Comparison of ENCODE assay signal across 8 cellular contexts in genomic region chr10:21526184-21526951, GRCh38. TPM values are rescaled to one million over a fixed set of nuclear protein-coding genes. Genes with fewer than 3 reads are reported as not detected.
DNase-seq lines count a peak whose midpoint lies in the region; ATAC-seq, FAIRE-seq and TF ChIP-seq lines count a peak whose summit lies in the region.

No MANE protein-coding gene starts in this region.

- CTCF ChIA-PET in activated CD4-positive, alpha-beta memory T cell treated with anti-CD3 and anti-CD28 coated beads for 36 hours (lab: Charles Lee) = interaction anchor here (1.0 to 1.4 kb wide), 3 partner anchors 30 to 476 kb away, joined by 3 to 10 read pairs (median 5); no protein-coding TSS in a partner anchor

- peak overlapping the region; percentile 80 for H3K4me3 Mint-ChIP-seq in activated CD4-positive, alpha-beta memory T cell treated with anti-CD3 and anti-CD28 coated beads for 36 hours
- peak overlapping the region; percentile 78 to 83 for H3K4me3 Mint-ChIP-seq in effector memory CD8-positive, alpha-beta T cell

- peaks cover 8% of the 10 kb centered on the region for H3K27me3 Mint-ChIP-seq in activated CD4-positive, alpha-beta memory T cell treated with anti-CD3 and anti-CD28 coated beads for 36 hours
- peaks cover 5 to 8% of the 10 kb centered on the region in 2 donors for H3K27me3 Mint-ChIP-seq in effector memory CD8-positive, alpha-beta T cell

- peaks cover 30% of the 10 kb centered on the region for H3K4me1 Mint-ChIP-seq in activated CD4-positive, alpha-beta memory T cell treated with anti-CD3 and anti-CD28 coated beads for 36 hours (ENCODE audit: low read depth)
- peaks cover 15 to 26% of the 10 kb centered on the region in 2 donors for H3K4me1 Mint-ChIP-seq in effector memory CD8-positive, alpha-beta T cell (ENCODE audit: low read depth in 2 of 2)

- intact Hi-C loops in activated CD4-positive, alpha-beta memory T cell treated with anti-CD3 and anti-CD28 coated beads for 36 hours (cut with micrococcal nuclease) = loop anchor here (2.0 to 10.0 kb wide), 2 partner anchors 476 to 1918 kb away; partner anchors contain the start of gene DNAJC1

- TF ChIP-seq POLR2A in GM12891 (IDR thresholded peaks at IDR 0.05; ENCODE audit: low read depth, low read length) = no peak

- ATAC-seq in HG02571 (IDR thresholded peaks at IDR 0.05; ENCODE audit: unreplicated experiment) (peak; percentile 36), GM18519 (IDR thresholded peaks at IDR 0.05; ENCODE audit: low FRiP score, unreplicated experiment) (no peak)
- peak; percentile 52 for ATAC-seq in effector memory CD8-positive, alpha-beta T cell (replicated peaks)

- no peaks in the 10 kb centered on the region for H3K36me3 Mint-ChIP-seq in activated CD4-positive, alpha-beta memory T cell treated with anti-CD3 and anti-CD28 coated beads for 36 hours
- H3K36me3 Mint-ChIP-seq in effector memory CD8-positive, alpha-beta T cell (ENCODE audit: insufficient read depth) = peaks cover 14% of the 10 kb centered on the region

- POLR2A ChIA-PET in activated CD4-positive, alpha-beta memory T cell treated with anti-CD3 and anti-CD28 coated beads for 36 hours (lab: Charles Lee) = interaction anchor here (0.6 to 2.2 kb wide), 6 partner anchors 8 to 790 kb away, joined by 3 to 7 read pairs (median 3); partner anchors contain the start of gene COMMD3

- FAIRE-seq in GM12891 (lab: Jason Lieb, UNC) = no peak

- H3K27ac Mint-ChIP-seq in activated CD4-positive, alpha-beta memory T cell treated with anti-CD3 and anti-CD28 coated beads for 36 hours = peak overlapping the region; percentile 90
- H3K27ac Mint-ChIP-seq in effector memory CD8-positive, alpha-beta T cell = peak overlapping the region; percentile 75 to 89

- H3K9me3 Mint-ChIP-seq in activated CD4-positive, alpha-beta memory T cell treated with anti-CD3 and anti-CD28 coated beads for 36 hours = no peaks in the 10 kb centered on the region
- H3K9me3 Mint-ChIP-seq in effector memory CD8-positive, alpha-beta T cell = no peaks in the 10 kb centered on the region

- DNase-seq in GM12891 (ENCODE audit: insufficient read length, low spot score) (no peak), NCI-H2171 treated with DMSO at 0.1 percent for 48 hours (lab: John Stamatoyannopoulos, UW) (peak; percentile 78), medulla oblongata (ENCODE audit: extremely low spot score) (peak; percentile 72)
- peak; percentile 73 for DNase-seq in activated CD4-positive, alpha-beta memory T cell treated with anti-CD3 and anti-CD28 coated beads for 36 hours
- DNase-seq in effector memory CD8-positive, alpha-beta T cell = peak; percentile 40 to 47 (median 40)
- peak; percentile 45 for DNase-seq in stimulated activated CD8-positive, alpha-beta memory T cell treated with anti-CD3 and anti-CD28 coated beads, Interleukin-4, amount 100 ng/mL, for 24 hours (ENCODE audit: low read depth)

TF ChIP-seq in GM12891, 5 proteins besides CTCF, POLR2A, EP300 and RAD21:
- TF ChIP-seq SPI1 (IDR thresholded peaks at IDR 0.05; ENCODE audit: low read depth, low read length) (no peak), POLR2AphosphoS5 (IDR thresholded peaks at IDR 0.05; ENCODE audit: low read depth, low read length) (no peak), TAF1 (IDR thresholded peaks at IDR 0.05; ENCODE audit: low read depth, low read length) (0 out of 2 replicates have a peak, but pooled peaks have one; percentile 9), PAX5 (IDR thresholded peaks at IDR 0.05; ENCODE audit: insufficient read depth, low read length, severe bottlenecking) (peak; percentile 5), POU2F2 (IDR thresholded peaks at IDR 0.05; ENCODE audit: low read depth, low read length) (no peak)

RNA-seq across cellular contexts. Expression of gene SKIDA1, which starts 0.9 kb away (rescaled TPM):
- 0.10 TPM for polyA plus RNA-seq in GM12891 (2012; ENCODE audit: low read depth, missing spikeins)
- total RNA-seq in activated CD4-positive, alpha-beta memory T cell treated with anti-CD3 and anti-CD28 coated beads for 36 hours = under 1 TPM; 0.07 to 0.21 TPM

RNA-seq across cellular contexts. Expression of gene MLLT10, which starts 7.7 kb away (rescaled TPM):
- polyA plus RNA-seq in GM12891 (2012; ENCODE audit: low read depth, missing spikeins) = 20.4 TPM
- total RNA-seq in activated CD4-positive, alpha-beta memory T cell treated with anti-CD3 and anti-CD28 coated beads for 36 hours = 10 to 100 TPM; 32.8 to 35.4 TPM
